18 cellular contexts compared by ENCODE assay signal in genomic region chr21:38948981-38949380, GRCh38.
"Had no signal": no experiment of that assay in that cellular context is flagged by ENCODE, and none has a peak within 500 bp of the region (broad histone marks: within the 10 kb centered on the region; RNA-seq: fewer than 3 reads in every experiment).

No MANE protein-coding gene starts in this region.

- H3K27me3 ChIP-seq: colonic mucosa, esophagus squamous epithelium, foreskin keratinocyte, sigmoid colon had no signal

- H3K36me3 Mint-ChIP-seq: naive B cell had no signal

- DNase-seq: colonic mucosa; dermis blood vessel endothelial cell; esophagus squamous epithelium; kidney; left cardiac atrium; left ventricle myocardium inferior; mesendoderm; naive B cell; psoas muscle; retina; sigmoid colon; stimulated activated CD4-positive, alpha-beta T cell treated with anti-CD3 and anti-CD28 coated beads, Interleukin-12 subunit alpha, Interleukin-12 subunit beta, amount 100 ng/mL, for 4 hours; stimulated activated naive CD4-positive, alpha-beta T cell treated with Interleukin-2 at 50 U/mL for 16 hours; trophoblast cell had no signal

- H3K27ac ChIP-seq: foreskin keratinocyte, left ventricle myocardium inferior, psoas muscle, sigmoid colon had no signal

- H3K9me3 Mint-ChIP-seq: nephron had no signal

- H3K4me1 ChIP-seq: colonic mucosa, foreskin keratinocyte, left ventricle myocardium inferior, psoas muscle, sigmoid colon had no signal

- H3K4me1 Mint-ChIP-seq: naive B cell had no signal

- FAIRE-seq: kidney had no signal

- H3K27ac Mint-ChIP-seq: nephron had no signal

- H3K36me3 ChIP-seq: colonic mucosa, esophagus squamous epithelium, left ventricle myocardium inferior, sigmoid colon had no signal

- H3K4me3 ChIP-seq: colonic mucosa, esophagus squamous epithelium, left ventricle myocardium inferior, lung, psoas muscle, sigmoid colon, skin epidermis had no signal

- H3K4me3 Mint-ChIP-seq: naive B cell, nephron had no signal

- H3K9me3 ChIP-seq: colonic mucosa, esophagus squamous epithelium, psoas muscle, sigmoid colon had no signal

- ATAC-seq: foreskin keratinocyte, left cardiac atrium, psoas muscle had no signal
